1 cellular context compared by ENCODE assay signal in the genomic region with DNA sequence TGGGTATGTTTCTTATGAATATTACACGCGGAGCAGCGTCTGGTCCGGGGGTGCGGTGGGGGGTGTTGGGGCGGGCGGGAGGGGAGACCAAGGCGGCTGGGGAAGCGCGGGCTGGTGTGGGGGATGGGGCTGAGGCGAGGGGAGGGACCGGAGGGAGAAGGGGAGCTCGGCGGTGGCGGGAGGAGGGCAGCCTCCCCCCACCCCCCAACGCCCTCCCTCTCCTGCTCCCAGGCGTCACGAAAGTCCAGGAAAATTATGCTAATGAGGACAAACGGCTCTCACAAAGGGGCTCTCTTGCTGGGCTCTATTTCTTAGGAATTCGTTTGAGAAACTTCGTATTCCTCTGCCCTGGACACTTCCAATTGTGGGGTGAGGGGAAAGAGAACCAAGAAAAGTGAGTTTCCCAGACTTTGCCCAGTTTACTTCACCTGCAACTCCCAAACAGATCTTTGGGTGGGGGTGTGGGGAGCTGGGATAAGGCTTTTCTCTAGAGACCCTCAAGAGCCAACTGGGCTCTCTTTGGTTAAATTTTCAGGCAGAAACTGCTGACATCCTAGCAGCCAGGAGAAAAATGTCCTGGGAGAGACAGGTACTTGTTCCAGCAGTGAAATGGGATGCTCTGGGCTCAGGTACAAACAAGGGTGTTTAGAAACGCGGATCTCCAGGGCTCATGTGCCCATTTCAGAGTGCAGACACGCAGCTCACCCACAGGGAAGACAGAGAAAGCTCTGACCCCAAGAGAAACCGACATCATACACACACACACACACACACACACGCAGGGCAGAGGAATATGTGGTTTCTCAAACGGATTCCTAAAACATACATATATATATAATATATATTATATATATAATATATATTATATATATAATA.
TF ChIP-seq lines count a peak whose summit lies in the region.

No MANE protein-coding gene starts in this region.

TF ChIP-seq in K562, 482 proteins besides CTCF, POLR2A, EP300 and RAD21:
- TF ChIP-seq CBX8 (IDR thresholded peaks at IDR 0.05; ENCODE audit: borderline replicate concordance, extremely low read depth, low read depth, low read length, poor library complexity, severe bottlenecking) (peak; percentile 70), DPF2 (IDR thresholded peaks at IDR 0.05) (no peak)
